Comparison of ENCODE assay signal across 11 cellular contexts in the genomic region with DNA sequence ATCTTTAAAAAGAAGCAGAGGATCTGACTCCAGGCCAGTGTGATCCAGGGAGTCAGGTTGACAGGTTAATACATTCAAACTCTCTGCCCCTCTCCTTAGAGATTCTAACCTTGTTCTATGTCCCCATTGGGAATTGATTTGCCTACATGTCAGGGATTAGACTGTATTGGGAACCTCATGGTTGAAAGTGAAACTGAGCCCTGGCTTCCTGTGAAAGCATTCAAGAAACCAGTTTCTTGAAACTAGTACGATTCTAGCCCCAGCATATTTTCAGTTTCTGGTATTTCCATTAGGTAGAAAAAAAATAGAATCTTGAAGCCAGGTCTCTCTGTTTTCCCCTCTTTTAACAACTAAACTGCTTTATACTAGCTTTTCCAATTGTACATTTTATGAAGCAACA.
DNase-seq lines count a peak whose midpoint lies in the region; ATAC-seq, FAIRE-seq and TF ChIP-seq lines count a peak whose summit lies in the region.
"Had no signal": no experiment of that assay in that cellular context is flagged by ENCODE, and none has a peak within 500 bp of the region (broad histone marks: within the 10 kb centered on the region; RNA-seq: fewer than 3 reads in every experiment).

No MANE protein-coding gene starts in this region.

- peak overlapping the region; percentile 25 for H3K4me3 ChIP-seq in CD8-positive, alpha-beta memory T cell (ENCODE audit: low read length)
- no peak overlapping the region for H3K4me3 ChIP-seq in Caco-2 (ENCODE audit: low read depth, low read length)
- no peak overlapping the region for H3K4me3 ChIP-seq in vagina
- H3K4me3 ChIP-seq: ascending aorta had no signal

- TF ChIP-seq POLR2A in vagina (IDR thresholded peaks at IDR 0.05) = no peak

- H3K36me3 Mint-ChIP-seq in CD8-positive, alpha-beta memory T cell = peaks cover 0 to 5% (median 0%) of the 10 kb centered on the region in 3 donors
- H3K36me3 Mint-ChIP-seq in Caco-2 (ENCODE audit: insufficient read depth, unreplicated experiment) (no peaks in the 10 kb centered on the region), type B pancreatic cell (no peaks in the 10 kb centered on the region)
- H3K36me3 Mint-ChIP-seq: CD4-positive, CD25-positive, alpha-beta regulatory T cell had no signal

- peak; percentile 56 for ATAC-seq in HG03175 (IDR thresholded peaks at IDR 0.05; ENCODE audit: unreplicated experiment)

- H3K27me3 Mint-ChIP-seq in CD8-positive, alpha-beta memory T cell = peaks cover 0 to 7% of the 10 kb centered on the region in 2 donors
- H3K27me3 Mint-ChIP-seq in Caco-2 (ENCODE audit: insufficient read depth, unreplicated experiment) (peaks cover 3% of the 10 kb centered on the region), type B pancreatic cell (peaks cover 4% of the 10 kb centered on the region)

- H3K36me3 ChIP-seq in CD8-positive, alpha-beta memory T cell (ENCODE audit: insufficient read depth, low read length) = no peaks in the 10 kb centered on the region
- H3K36me3 ChIP-seq in Caco-2 (ENCODE audit: control insufficient read depth, insufficient read depth, low read length) (no peaks in the 10 kb centered on the region), vagina (no peaks in the 10 kb centered on the region)
- H3K36me3 ChIP-seq: ascending aorta had no signal

- peaks cover 10 to 20% (median 19%) of the 10 kb centered on the region in 3 donors for H3K4me1 Mint-ChIP-seq in CD8-positive, alpha-beta memory T cell
- H3K4me1 Mint-ChIP-seq in Caco-2 (ENCODE audit: low read depth, unreplicated experiment) (no peaks in the 10 kb centered on the region), type B pancreatic cell (ENCODE audit: unreplicated experiment) (no peaks in the 10 kb centered on the region)

- POLR2A ChIA-PET in CD8-positive, alpha-beta memory T cell (lab: Charles Lee) = no interaction called here
- POLR2A ChIA-PET in Caco-2 (lab: Charles Lee) = no interaction called here

- CTCF ChIA-PET in CD8-positive, alpha-beta memory T cell (lab: Charles Lee) = no interaction called here
- CTCF ChIA-PET in Caco-2 (lab: Charles Lee) = no interaction called here

- H3K27me3 ChIP-seq in CD8-positive, alpha-beta memory T cell (ENCODE audit: insufficient read depth, low read length, poor library complexity, severe bottlenecking) = no peaks in the 10 kb centered on the region
- H3K27me3 ChIP-seq in Caco-2 (replicated peaks; ENCODE audit: control insufficient read depth, insufficient read depth, low read length) (no peaks in the 10 kb centered on the region), vagina (no peaks in the 10 kb centered on the region)
- H3K27me3 ChIP-seq: ascending aorta had no signal

- TF ChIP-seq CTCF in Caco-2 (IDR thresholded peaks at IDR 0.05; ENCODE audit: insufficient read depth in 1 of 2, low read depth in 1 of 2, low read length in 1 of 2, severe bottlenecking in 1 of 2, unreplicated experiment in 1 of 2) = no peak
- TF ChIP-seq CTCF in vagina (IDR thresholded peaks at IDR 0.05) = no peak
- TF ChIP-seq CTCF in type B pancreatic cell (conservative IDR thresholded peaks at IDR 0.05) = no peak

- DNase-seq in CD8-positive, alpha-beta memory T cell = no peak
- DNase-seq in GM19239 (ENCODE audit: insufficient read length, low spot score) = no peak
- DNase-seq in central memory CD4-positive, alpha-beta T cell = peak; percentile 4
- no peak for DNase-seq in Caco-2
- no peak for DNase-seq in vagina (ENCODE audit: extremely low spot score in 2 of 2)
- no peak for DNase-seq in type B pancreatic cell (ENCODE audit: extremely low spot score, unreplicated experiment)
- no peak for DNase-seq in DMS79 (lab: John Stamatoyannopoulos, UW)

- H3K27ac Mint-ChIP-seq in CD8-positive, alpha-beta memory T cell = peak overlapping the region in 3 of 8 donors; percentile 0 to 76 (median 34)
- H3K27ac Mint-ChIP-seq in Caco-2 (ENCODE audit: unreplicated experiment) = no peak overlapping the region
- H3K27ac Mint-ChIP-seq in type B pancreatic cell = no peak overlapping the region
- H3K27ac Mint-ChIP-seq: activated T-helper 1 cell treated with anti-CD3 and anti-CD28 coated beads, Interleukin-12 subunit alpha, Interleukin-12 subunit beta, Interleukin-2, Interleukin-4 antibody, amounts not matched to agents 30 ng/mL and 10 ng/mL and 1 ng/mL, durations not matched to agents 14 hours and 24 hours and 36 hours had no signal

- peaks cover 0 to 3% (median 0%) of the 10 kb centered on the region in 5 donors for H3K9me3 Mint-ChIP-seq in CD8-positive, alpha-beta memory T cell
- peaks cover 14% of the 10 kb centered on the region for H3K9me3 Mint-ChIP-seq in Caco-2 (ENCODE audit: unreplicated experiment)
- H3K9me3 Mint-ChIP-seq in type B pancreatic cell = no peaks in the 10 kb centered on the region

- no peak overlapping the region for H3K27ac ChIP-seq in CD8-positive, alpha-beta memory T cell (ENCODE audit: low read depth, low read length)
- no peak overlapping the region for H3K27ac ChIP-seq in vagina
- H3K27ac ChIP-seq: ascending aorta had no signal

- intact Hi-C loops in Caco-2 (cut with micrococcal nuclease; ENCODE audit: unreplicated experiment) (no loop called here), vagina (cut with DNase I) (no loop called here)

- FAIRE-seq in GM19239 (lab: Jason Lieb, UNC) = peak; percentile 44

- BruUV-seq in Caco-2 (replicated peaks; lab: Mats Ljungman, UMichigan) = no TSS peak

- peak overlapping the region in 5 of 7 donors; percentile 11 to 60 (median 17) for H3K4me3 Mint-ChIP-seq in CD8-positive, alpha-beta memory T cell
- H3K4me3 Mint-ChIP-seq in Caco-2 (ENCODE audit: unreplicated experiment) (no peak overlapping the region), type B pancreatic cell (no peak overlapping the region)
- H3K4me3 Mint-ChIP-seq: activated T-helper 1 cell treated with anti-CD3 and anti-CD28 coated beads, Interleukin-12 subunit alpha, Interleukin-12 subunit beta, Interleukin-2, Interleukin-4 antibody, amounts not matched to agents 30 ng/mL and 10 ng/mL and 1 ng/mL, durations not matched to agents 14 hours and 24 hours and 36 hours had no signal

- H3K9me3 ChIP-seq in CD8-positive, alpha-beta memory T cell (ENCODE audit: low read length) = no peaks in the 10 kb centered on the region
- H3K9me3 ChIP-seq in Caco-2 (no peaks in the 10 kb centered on the region), vagina (no peaks in the 10 kb centered on the region)
- H3K9me3 ChIP-seq: ascending aorta had no signal

- H3K4me1 ChIP-seq in CD8-positive, alpha-beta memory T cell (ENCODE audit: insufficient read depth, low read length) = peaks cover 8% of the 10 kb centered on the region
- H3K4me1 ChIP-seq in Caco-2 (no peaks in the 10 kb centered on the region), vagina (peaks cover 4% of the 10 kb centered on the region)
- H3K4me1 ChIP-seq: ascending aorta had no signal

Comparison
In these comparisons a context has a peak if more than half of its experiments do, and no peak if none do; other contexts are left out.
1. H3K4me3 Mint-ChIP-seq: peak in CD8-positive, alpha-beta memory T cell (5 of 7); none in Caco-2 (single experiment) and type B pancreatic cell (single experiment).